ENCODE assay signal across 8 cellular contexts in genomic region chrX:43654431-43655150, GRCh38. TPM values are rescaled to one million over a fixed set of nuclear protein-coding genes. Genes with fewer than 3 reads are reported as not detected.
A peak's percentile ranks its signal among the peaks of the same experiment; 100 is the strongest.
DNase-seq lines count a peak whose midpoint lies in the region; ATAC-seq and TF ChIP-seq lines count a peak whose summit lies in the region.

No MANE protein-coding gene starts in this region.

- no peaks in the 10 kb centered on the region for H3K9me3 Mint-ChIP-seq in activated T-cell treated with anti-CD3 and anti-CD28 coated beads, Interleukin-2, amount 50 U/mL, for 4 hours

- ATAC-seq in GM21526 (IDR thresholded peaks at IDR 0.05; ENCODE audit: low FRiP score, unreplicated experiment), result peak; percentile 96
- ATAC-seq in activated T-cell treated with anti-CD3 and anti-CD28 coated beads, Interleukin-2, amount 50 U/mL, for 4 hours, result peak; percentile 98 to 99

- H3K36me3 Mint-ChIP-seq in activated T-cell treated with anti-CD3 and anti-CD28 coated beads, Interleukin-2, amount 50 U/mL, for 4 hours (ENCODE audit: insufficient read depth), result no peaks in the 10 kb centered on the region

- TF ChIP-seq CTCF in OCI-LY7 (conservative IDR thresholded peaks at IDR 0.05; ENCODE audit: low read length), result 0 out of 2 replicates have a peak, but pooled peaks have one; percentile 20

- WGBS in HUES64, result under 1% methylated on average over 39 of the region's 57 CpGs

- POLR2A ChIA-PET in OCI-LY7 (lab: Charles Lee), result no interaction called here

- H3K4me1 ChIP-seq in HUES64 (ENCODE audit: insufficient read depth, low read length), result no peaks in the 10 kb centered on the region
- peaks cover 3% of the 10 kb centered on the region for H3K4me1 ChIP-seq in OCI-LY7 (ENCODE audit: insufficient read depth, low read length, poor library complexity, severe bottlenecking)

- 0 out of 2 replicates have a peak overlapping the region, but pooled peaks have one; percentile 50 for H2AFZ ChIP-seq in OCI-LY7 (ENCODE audit: low read length)

- no TSS peak for BruUV-seq in OCI-LY7 (replicated peaks; lab: Mats Ljungman, UMichigan)

- DNase-seq in Caki2 (ENCODE audit: low read depth) (peak; percentile 87), OCI-LY7 (ENCODE audit: low spot score) (peak; percentile 89), erythroblast (lab: John Stamatoyannopoulos, UW) (peak; percentile 93 to 94), mucosa of gallbladder (ENCODE audit: low spot score) (peak; percentile 94)
- peak; percentile 79 for DNase-seq in activated T-cell treated with anti-CD3 and anti-CD28 coated beads, Interleukin-2, amount 50 U/mL, for 4 hours
- DNase-seq in stimulated activated CD8-positive, alpha-beta memory T cell treated with anti-CD3 and anti-CD28 coated beads, Interleukin-4, amount 100 ng/mL, for 24 hours (ENCODE audit: low read depth), result peak; percentile 73

- H3K27me3 ChIP-seq in HUES64 (ENCODE audit: insufficient read depth, low read length), result peaks cover 12% of the 10 kb centered on the region

- peaks cover 10% of the 10 kb centered on the region for H3K27me3 Mint-ChIP-seq in activated T-cell treated with anti-CD3 and anti-CD28 coated beads, Interleukin-2, amount 50 U/mL, for 4 hours (ENCODE audit: low read depth)

- H3K9me2 ChIP-seq in OCI-LY7 (ENCODE audit: insufficient read depth, low read length), result no peaks in the 10 kb centered on the region

- intact Hi-C loops in OCI-LY7 (cut with micrococcal nuclease; ENCODE audit: unreplicated experiment), result no loop called here

- H3K4me1 Mint-ChIP-seq in activated T-cell treated with anti-CD3 and anti-CD28 coated beads, Interleukin-2, amount 50 U/mL, for 4 hours (ENCODE audit: low read depth), result peaks cover 10% of the 10 kb centered on the region

- H3K36me3 ChIP-seq in HUES64 (ENCODE audit: insufficient read depth, low read length), result no peaks in the 10 kb centered on the region
- no peaks in the 10 kb centered on the region for H3K36me3 ChIP-seq in OCI-LY7 (ENCODE audit: insufficient read depth, low read length)

- in situ Hi-C loops in Caki2 (cut with HindIII; ENCODE audit: low pct_unique_long_range_greater_than_20kb, low sequenced_read_pairs), result no loop called here

- H3K9ac ChIP-seq in HUES64 (ENCODE audit: low read depth, low read length), result peak overlapping the region; percentile 100

- CTCF ChIA-PET in OCI-LY7 (lab: Charles Lee; ENCODE audit: unreplicated experiment), result no interaction called here

- H3K4me3 ChIP-seq in HUES64 (ENCODE audit: low read length), result peak overlapping the region; percentile 74
- H3K4me3 ChIP-seq in OCI-LY7 (ENCODE audit: low read depth, low read length, poor library complexity, severe bottlenecking), result peak overlapping the region; percentile 63

- TF ChIP-seq POLR2A in erythroblast (IDR thresholded peaks at IDR 0.05; ENCODE audit: low read length), result no peak

- H3K79me2 ChIP-seq in OCI-LY7 (ENCODE audit: insufficient read depth, low read depth, low read length), result no peaks in the 10 kb centered on the region

- peak overlapping the region; percentile 60 for H3K4me2 ChIP-seq in OCI-LY7 (ENCODE audit: low read length)

- no peaks in the 10 kb centered on the region for H3K9me3 ChIP-seq in HUES64 (ENCODE audit: insufficient read depth, low read depth, low read length)
- H3K9me3 ChIP-seq in OCI-LY7 (ENCODE audit: low read length), result no peaks in the 10 kb centered on the region

- H3K27ac ChIP-seq in HUES64 (ENCODE audit: low read depth, low read length) (peak overlapping the region; percentile 85), OCI-LY7 (ENCODE audit: low read depth, low read length, poor library complexity, severe bottlenecking) (peak overlapping the region; percentile 39)

- peak overlapping the region; percentile 86 for H3K4me3 Mint-ChIP-seq in activated T-cell treated with anti-CD3 and anti-CD28 coated beads, Interleukin-2, amount 50 U/mL, for 4 hours

- no peaks in the 10 kb centered on the region for H4K20me1 ChIP-seq in OCI-LY7 (ENCODE audit: insufficient read depth, low read length)

RNA-seq across cellular contexts. Expression of gene MAOA, which starts 1.5 kb away (rescaled TPM):
- 0.20 TPM in 1 of 2 replicates, not detected in the other for total RNA-seq in Caki2 (2014; rRNA removed; shearing (Covaris generic); ENCODE audit: low replicate concordance)
- polyA plus RNA-seq in HUES64 (2013, experiment 1 of 2), result 2.5 TPM
- 4.5 TPM for polyA plus RNA-seq in HUES64 (2013, experiment 2 of 2)
- not detected in 2 replicates for total RNA-seq in OCI-LY7 (2014; rRNA removed; shearing (Covaris generic))
- 0.09 TPM in 1 of 2 replicates, not detected in the other for total RNA-seq in OCI-LY7 (2022)
- 1 to 10 TPM; 1.2 to 5.8 (median 2.7) TPM for total RNA-seq in activated T-cell treated with anti-CD3 and anti-CD28 coated beads, Interleukin-2, amount 50 U/mL, for 4 hours
- 126 TPM for total RNA-seq in mucosa of gallbladder

Comparison
In these comparisons a context has a peak if more than half of its experiments do, and no peak if none do; other contexts are left out.
1. Peak in every context shown above with its lines: DNase-seq, ATAC-seq, H3K4me3 ChIP-seq and H3K27ac ChIP-seq.
2. RNA of gene MAOA, which starts 1.5 kb away (total RNA-seq): 126 TPM in mucosa of gallbladder (single experiment); 1.2 to 5.8 TPM in activated T-cell treated with anti-CD3 and anti-CD28 coated beads, Interleukin-2, amount 50 U/mL, for 4 hours, 0.20 TPM in Caki2 and 0.09 TPM in OCI-LY7; every median in the first group is over 10 times any median in the second.